ENCODE assay signal across 8 cellular contexts in genomic region chr6:105601541-105602174, GRCh38.
DNase-seq lines count a peak whose midpoint lies in the region; ATAC-seq lines count a peak whose summit lies in the region.

No MANE protein-coding gene starts in this region.

- ATAC-seq in GM18498 (IDR thresholded peaks at IDR 0.05; ENCODE audit: unreplicated experiment) = peak; percentile 79

- DNase-seq in H4 (ENCODE audit: low spot score) (peak; percentile 95), MV-4-11 (lab: John Stamatoyannopoulos, UW) (peak; percentile 99), anterior cingulate cortex (lab: John Stamatoyannopoulos, UW) (peak in 53 of 58 donors; percentile 9 to 91 (median 60)), kidney tubule cell (ENCODE audit: low spot score) (peak; percentile 72), activated gamma-delta T cell treated with Interleukin-2 at 50 U/mL for 16 hours (no peak), SHP77 (lab: John Stamatoyannopoulos, UW) (no peak)
- peak; percentile 29 for DNase-seq in stimulated activated CD8-positive, alpha-beta memory T cell treated with anti-CD3 and anti-CD28 coated beads, Interleukin-4, amount 100 ng/mL, for 24 hours (ENCODE audit: low read depth)

Comparison
In these comparisons a context has a peak if more than half of its experiments do, and no peak if none do; other contexts are left out.
1. DNase-seq: peak in H4 (single experiment), MV-4-11 (single experiment), anterior cingulate cortex (53 of 58), kidney tubule cell (single experiment) and stimulated activated CD8-positive, alpha-beta memory T cell treated with anti-CD3 and anti-CD28 coated beads, Interleukin-4, amount 100 ng/mL, for 24 hours (single experiment); none in activated gamma-delta T cell treated with Interleukin-2 at 50 U/mL for 16 hours (single experiment) and SHP77 (0 of 2).